1 cellular context compared by ENCODE assay signal in genomic region chr1:46508760-46509159, GRCh38.
TF ChIP-seq lines count a peak whose summit lies in the region.

No MANE protein-coding gene starts in this region.

TF ChIP-seq in K562, 482 proteins besides CTCF, POLR2A, EP300 and RAD21:
- TF ChIP-seq PRDM10 (IDR thresholded peaks at IDR 0.05; ENCODE audit: partially characterized antibody) (peak; percentile 7), ZNF239 (CRISPR knock-in tag; IDR thresholded peaks at IDR 0.05) (no peak), PHF20 (IDR thresholded peaks at IDR 0.05; ENCODE audit: partially characterized antibody) (peak; percentile 10), FOS (IDR thresholded peaks at IDR 0.05; ENCODE audit: extremely low read depth, insufficient read length) (peak; percentile 63), ZNF3 (CRISPR knock-in tag; IDR thresholded peaks at IDR 0.05) (no peak), ZNF263 (CRISPR knock-in tag; IDR thresholded peaks at IDR 0.05; ENCODE audit: borderline replicate concordance) (no peak), VEZF1 (CRISPR knock-in tag; IDR thresholded peaks at IDR 0.05) (peak; percentile 40; the same call in 1 of the 2 replicates), MAZ (CRISPR knock-in tag; conservative IDR thresholded peaks at IDR 0.05 in 1 of 2, IDR thresholded peaks at IDR 0.05 in 1 of 2) (peak in 1 of 2 experiments; percentile 61; a peak in 1 of 4 replicates), JUN (IDR thresholded peaks at IDR 0.05; ENCODE audit: borderline replicate concordance, low read depth, low read length) (peak; percentile 96), JUN (CRISPR knock-in tag; IDR thresholded peaks at IDR 0.05; ENCODE audit: borderline replicate concordance) (no peak), ZNF511 (CRISPR knock-in tag; IDR thresholded peaks at IDR 0.05) (peak; percentile 53; the same call in 1 of the 2 replicates), DPF2 (IDR thresholded peaks at IDR 0.05) (peak; percentile 91), ZNF316 (IDR thresholded peaks at IDR 0.05) (peak; percentile 81), ZNF592 (IDR thresholded peaks at IDR 0.05) (0 out of 2 replicates have a peak, but pooled peaks have one; percentile 31), ZC3H11A (IDR thresholded peaks at IDR 0.05; ENCODE audit: low read depth, low read length) (no peak), FOSL1 (tag; conservative IDR thresholded peaks at IDR 0.05) (peak; percentile 92), DMBX1 (CRISPR knock-in tag; IDR thresholded peaks at IDR 0.05; ENCODE audit: borderline replicate concordance) (peak; percentile 23; the same call in 1 of the 2 replicates), EGR1 (conservative IDR thresholded peaks at IDR 0.05) (peak; percentile 44), SMARCC2 (IDR thresholded peaks at IDR 0.05; ENCODE audit: low read depth) (peak; percentile 77; the same call in 1 of the 2 replicates), MAFF (IDR thresholded peaks at IDR 0.05; ENCODE audit: low read length) (peak; percentile 81), FOXA3 (CRISPR knock-in tag; conservative IDR thresholded peaks at IDR 0.05 in 1 of 2, IDR thresholded peaks at IDR 0.05 in 1 of 2) (no peak), C11orf30 (IDR thresholded peaks at IDR 0.05; ENCODE audit: low read depth) (peak; percentile 81), ETV1 (tag; conservative IDR thresholded peaks at IDR 0.05; ENCODE audit: low read depth) (no peak), CBX8 (IDR thresholded peaks at IDR 0.05; ENCODE audit: borderline replicate concordance, extremely low read depth, low read depth, low read length, poor library complexity, severe bottlenecking) (no peak), ZNF311 (CRISPR knock-in tag; IDR thresholded peaks at IDR 0.05) (no peak), ZBTB7A (IDR thresholded peaks at IDR 0.05; ENCODE audit: borderline replicate concordance, control insufficient read depth, low read depth, low read length) (peak; percentile 86), RB1 (IDR thresholded peaks at IDR 0.05; ENCODE audit: low read depth) (0 out of 2 replicates have a peak, but pooled peaks have one; percentile 19), ZNF740 (CRISPR knock-in tag; IDR thresholded peaks at IDR 0.05) (no peak), ZNF740 (tag; IDR thresholded peaks at IDR 0.05) (no peak), UBTF (IDR thresholded peaks at IDR 0.05; ENCODE audit: borderline replicate concordance in 1 of 2, low read depth in 2 of 2, low read length in 2 of 2) (0 out of 4 replicates have a peak, but pooled peaks of 1 of the 2 experiments have one; percentile 59), E2F6 (IDR thresholded peaks at IDR 0.05; ENCODE audit: borderline replicate concordance in 1 of 2, extremely low read depth in 1 of 2, insufficient read depth in 1 of 2, insufficient read length in 1 of 2, low read depth in 1 of 2, low read length in 1 of 2, poor library complexity in 1 of 2, severe bottlenecking in 1 of 2) (no peak), ADNP (tag; IDR thresholded peaks at IDR 0.05) (no peak), NFE2 (IDR thresholded peaks at IDR 0.05; ENCODE audit: low read depth) (peak; percentile 93), JUND (IDR thresholded peaks at IDR 0.05; ENCODE audit: borderline replicate concordance, low read depth, low read length) (peak; percentile 96), JUND (tag; IDR thresholded peaks at IDR 0.05; ENCODE audit: borderline replicate concordance, low read depth, low read length) (peak; percentile 91; the same call in 1 of the 3 replicates), MAFG (tag; conservative IDR thresholded peaks at IDR 0.05) (peak; percentile 57), MNT (conservative IDR thresholded peaks at IDR 0.05) (no peak), SMARCA4 (IDR thresholded peaks at IDR 0.05) (peak; percentile 90), ARID1B (IDR thresholded peaks at IDR 0.05) (peak; percentile 75), MAFK (IDR thresholded peaks at IDR 0.05; ENCODE audit: low read length) (peak; percentile 80), RCOR1 (IDR thresholded peaks at IDR 0.05; ENCODE audit: borderline replicate concordance in 1 of 2, low read depth in 2 of 2, low read length in 2 of 2) (peak in 1 of 2 experiments; percentile 78; a peak in 2 of 4 replicates), ESRRB (CRISPR knock-in tag; IDR thresholded peaks at IDR 0.05; ENCODE audit: borderline replicate concordance) (no peak), BHLHE40 (IDR thresholded peaks at IDR 0.05; ENCODE audit: low read length) (no peak), ATF3 (IDR thresholded peaks at IDR 0.05) (peak; percentile 91), ATF3 (CRISPR knock-in tag; conservative IDR thresholded peaks at IDR 0.05) (no peak), NEUROD1 (IDR thresholded peaks at IDR 0.05; ENCODE audit: borderline replicate concordance, low read depth, low read length, partially characterized antibody) (peak; percentile 56), SMARCE1 (IDR thresholded peaks at IDR 0.05) (peak; percentile 85)
TF ChIP-seq in K562: peak in this region for 29.
